In genomic region chr5:136014049-136014516, GRCh38 we compare ENCODE assay signal across 12 cellular contexts. TPM values are rescaled to one million over a fixed set of nuclear protein-coding genes. Genes with fewer than 3 reads are reported as not detected.
DNase-seq lines count a peak whose midpoint lies in the region; ATAC-seq, FAIRE-seq and TF ChIP-seq lines count a peak whose summit lies in the region.
"Had no signal": no experiment of that assay in that cellular context is flagged by ENCODE, and none has a peak within 500 bp of the region (broad histone marks: within the 10 kb centered on the region; RNA-seq: fewer than 3 reads in every experiment).

No MANE protein-coding gene starts in this region.

- POLR2A ChIA-PET in A549 (lab: Yijun Ruan, JAX), result interaction anchor here (0.9 kb wide), 1 partner anchor 14 kb away, joined by 3 read pairs; the partner anchor contains the start of gene TGFBI
- POLR2A ChIA-PET in IMR-90 (lab: Charles Lee; ENCODE audit: unreplicated experiment), result no interaction called here

- H3K4me1 ChIP-seq in A549 (peaks cover 81% of the 10 kb centered on the region), IMR-90 (ENCODE audit: control insufficient read depth, insufficient read depth, low read length) (peaks cover 29% of the 10 kb centered on the region)

- no peak overlapping the region for H3K9ac ChIP-seq in IMR-90 (ENCODE audit: low read depth, low read length)

- H3K56ac ChIP-seq in IMR-90 (ENCODE audit: extremely low read depth, insufficient read depth, low read length), result no peak overlapping the region

- dilution Hi-C loops in IMR-90 (cut with HindIII; ENCODE audit: low sequenced_read_pairs, unreplicated experiment), result no loop called here

- H2AK5ac ChIP-seq in IMR-90 (ENCODE audit: low read depth, low read length), result peak overlapping the region; percentile 63

- no peak for TF ChIP-seq CTCF in A549 (IDR thresholded peaks at IDR 0.05)
- no peak for TF ChIP-seq CTCF in IMR-90 (conservative IDR thresholded peaks at IDR 0.05; ENCODE audit: low read depth, low read length)
- no peak for TF ChIP-seq CTCF in fibroblast of villous mesenchyme (IDR thresholded peaks at IDR 0.05; ENCODE audit: insufficient read depth, low read depth, low read length)
- no peak for TF ChIP-seq CTCF in WERI-Rb-1 (IDR thresholded peaks at IDR 0.05; ENCODE audit: low read depth, low read length)
- TF ChIP-seq CTCF in osteocyte (IDR thresholded peaks at IDR 0.05), result no peak

- peak overlapping the region; percentile 59 for H2BK5ac ChIP-seq in IMR-90 (ENCODE audit: low read depth, low read length, poor library complexity, severe bottlenecking)

- H3K27me3 ChIP-seq in IMR-90 (ENCODE audit: control insufficient read depth, insufficient read depth, low read length) (no peaks in the 10 kb centered on the region), WERI-Rb-1 (ENCODE audit: insufficient read depth, low read depth, severe bottlenecking) (no peaks in the 10 kb centered on the region)

- H3K4me3 ChIP-seq in A549, result no peak overlapping the region
- H3K4me3 ChIP-seq in IMR-90 (ENCODE audit: insufficient read depth, low read depth, low read length), result no peak overlapping the region
- H3K4me3 ChIP-seq in fibroblast of villous mesenchyme (ENCODE audit: low read depth, low read length), result no peak overlapping the region
- no peak overlapping the region for H3K4me3 ChIP-seq in WERI-Rb-1 (ENCODE audit: low read depth, low read length)
- H3K4me3 ChIP-seq: K562 had no signal

- WGBS in A549 (ENCODE audit: missing lambda C conversion rate), result 42% methylated on average over 4 of the region's 4 CpGs
- no CpG with 5 or more reads among the region's 4 CpGs for WGBS in IMR-90 (ENCODE audit: extremely low coverage in 2 of 2, insufficient read length in 1 of 2), 2 experiments

- H4K8ac ChIP-seq in IMR-90 (ENCODE audit: low read depth in 2 of 2, low read length in 2 of 2), result peak overlapping the region; percentile 44 to 67

- H3K18ac ChIP-seq in IMR-90 (ENCODE audit: low read depth, low read length), result peak overlapping the region; percentile 63

- H3K36me3 ChIP-seq in IMR-90 (ENCODE audit: control insufficient read depth, insufficient read depth, low read length) (no peaks in the 10 kb centered on the region), WERI-Rb-1 (no peaks in the 10 kb centered on the region)

- no peak for DNase-seq in A549 (ENCODE audit: low read depth in 1 of 2, low spot score in 1 of 2)
- DNase-seq in IMR-90, result no peak
- peak; percentile 81 for DNase-seq in fibroblast of villous mesenchyme (ENCODE audit: low read depth)
- DNase-seq in NCI-H748 (lab: John Stamatoyannopoulos, UW; ENCODE audit: unreplicated experiment), result no peak
- DNase-seq in WERI-Rb-1, result no peak
- no peak for DNase-seq in kidney glomerular epithelial cell (lab: John Stamatoyannopoulos, UW)
- no peak for DNase-seq in osteocyte (ENCODE audit: extremely low spot score, unreplicated experiment)
- DNase-seq: PC-3 had no signal

- H3K14ac ChIP-seq in IMR-90 (replicated peaks; ENCODE audit: low read depth, low read length), result peak overlapping the region; percentile 91

- H3K4me1 Mint-ChIP-seq in osteocyte (ENCODE audit: unreplicated experiment), result peaks cover 79% of the 10 kb centered on the region

- TF ChIP-seq POLR2A in A549 (IDR thresholded peaks at IDR 0.05; ENCODE audit: low read length) (no peak), IMR-90 (IDR thresholded peaks at IDR 0.05; ENCODE audit: low read depth, low read length) (no peak)

- no peak for TF ChIP-seq EP300 in A549 (IDR thresholded peaks at IDR 0.05)

- peak overlapping the region; percentile 96 to 97 for H3K27ac ChIP-seq in A549
- H3K27ac ChIP-seq in IMR-90 (ENCODE audit: insufficient read depth, low read length), result peak overlapping the region; percentile 54
- H3K27ac ChIP-seq in WERI-Rb-1, result no peak overlapping the region

- TF ChIP-seq RAD21 in A549 (conservative IDR thresholded peaks at IDR 0.05 in 1 of 2, IDR thresholded peaks at IDR 0.05 in 1 of 2) (no peak), IMR-90 (IDR thresholded peaks at IDR 0.05; ENCODE audit: low read length) (no peak)

- peak overlapping the region; percentile 36 for H4K5ac ChIP-seq in IMR-90 (ENCODE audit: low read depth, low read length)

- no TSS peak for BruUV-seq in IMR-90 (replicated peaks; lab: Mats Ljungman, UMichigan)

- H2AFZ ChIP-seq in IMR-90 (replicated peaks; ENCODE audit: low read length, poor library complexity), result peak overlapping the region; percentile 36

- peaks cover 20% of the 10 kb centered on the region for H3K9me1 ChIP-seq in IMR-90 (ENCODE audit: insufficient read depth, low read length)

- H3K23ac ChIP-seq in IMR-90 (ENCODE audit: low read depth, low read length), result peak overlapping the region; percentile 73; the same call in 1 of the 2 replicates

- in situ Hi-C loops in IMR-90 (cut with MboI; ENCODE audit: low sequenced_read_pairs), result no loop called here

- H2AK9ac ChIP-seq in IMR-90 (replicated peaks; ENCODE audit: low read depth, low read length, poor library complexity), result no peak overlapping the region

- H4K91ac ChIP-seq in IMR-90 (ENCODE audit: insufficient read depth, low read depth, low read length), result peak overlapping the region; percentile 53; the same call in 1 of the 2 replicates

- intact Hi-C loops in IMR-90 (cut with micrococcal nuclease), result loop anchor here (1.0 kb wide), 1 partner anchor 9 kb away; no protein-coding TSS in a partner anchor

- H3K9me3 ChIP-seq in A549, result peaks cover 18% of the 10 kb centered on the region
- H3K9me3 ChIP-seq in IMR-90 (ENCODE audit: control insufficient read depth, insufficient read depth, low read length), result no peaks in the 10 kb centered on the region
- H3K9me3 ChIP-seq in WERI-Rb-1 (ENCODE audit: severe bottlenecking), result no peaks in the 10 kb centered on the region

- H3K4me2 ChIP-seq in A549 (peak overlapping the region; percentile 30), IMR-90 (ENCODE audit: low read depth, low read length) (peak overlapping the region; percentile 18; the same call in 1 of the 2 replicates)

- H2BK120ac ChIP-seq in IMR-90 (ENCODE audit: low read depth, low read length), result peak overlapping the region; percentile 78

- no peak overlapping the region for H3K27ac Mint-ChIP-seq in osteocyte (ENCODE audit: unreplicated experiment)

- no peaks in the 10 kb centered on the region for H3K9me3 Mint-ChIP-seq in osteocyte (ENCODE audit: unreplicated experiment)

- CTCF ChIA-PET in A549 (lab: Yijun Ruan, JAX), result interaction anchor here (1.2 to 6.1 kb wide), 7 partner anchors 8 to 69 kb away, joined by 4 to 50 read pairs (median 9); partner anchors contain the start of gene TGFBI
- CTCF ChIA-PET in IMR-90 (lab: Yijun Ruan, JAX), result no interaction called here

- no peaks in the 10 kb centered on the region for H3K27me3 Mint-ChIP-seq in osteocyte (ENCODE audit: unreplicated experiment)

- H4K20me1 ChIP-seq in IMR-90 (ENCODE audit: insufficient read depth, low read length), result no peaks in the 10 kb centered on the region

- peak overlapping the region; percentile 57 for H3K4ac ChIP-seq in IMR-90 (ENCODE audit: low read depth, low read length)

- no peak overlapping the region for H3K4me3 Mint-ChIP-seq in osteocyte (ENCODE audit: unreplicated experiment)

- ATAC-seq in A549 (no peak), GM21390 (IDR thresholded peaks at IDR 0.05; ENCODE audit: unreplicated experiment) (peak; percentile 88), IMR-90 (ENCODE audit: low read depth) (peak; percentile 52)
- ATAC-seq: K562, PC-3 had no signal

- H2BK20ac ChIP-seq in IMR-90 (ENCODE audit: low read depth, low read length), result peak overlapping the region; percentile 82

- H3K36me3 Mint-ChIP-seq in osteocyte (ENCODE audit: unreplicated experiment), result peaks cover 2% of the 10 kb centered on the region

- FAIRE-seq in A549 (lab: Jason Lieb, UNC), result no peak
- FAIRE-seq: colon, K562 had no signal

- H3K79me1 ChIP-seq in IMR-90 (ENCODE audit: low read depth in 1 of 2, low read length in 2 of 2), result peaks cover 0 to 14% of the 10 kb centered on the region in 2 experiments; a peak in 2 of 4 replicates

- peak overlapping the region; percentile 90; the same call in 2 of the 3 replicates for H2BK15ac ChIP-seq in IMR-90 (ENCODE audit: low read depth, low read length)

TF ChIP-seq in A549, 52 proteins besides CTCF, POLR2A, EP300 and RAD21 (continues in another document):
- no peak for TF ChIP-seq TFCP2L1 (CRISPR knock-in tag; IDR thresholded peaks at IDR 0.05)

TF ChIP-seq in IMR-90, 13 proteins besides CTCF, POLR2A, EP300 and RAD21 (continues in another document):
- TF ChIP-seq RCOR1 (IDR thresholded peaks at IDR 0.05; ENCODE audit: insufficient replicate concordance, low read length) (no peak), RFX5 (IDR thresholded peaks at IDR 0.05; ENCODE audit: low read depth, low read length) (no peak), BHLHE40 (IDR thresholded peaks at IDR 0.05; ENCODE audit: low read depth, low read length) (no peak), MXI1 (IDR thresholded peaks at IDR 0.05; ENCODE audit: borderline replicate concordance, low read depth, low read length) (no peak), MAFK (IDR thresholded peaks at IDR 0.05; ENCODE audit: low read depth, low read length) (no peak)

RNA-seq across cellular contexts. Expression of gene TGFBI, which starts 14.7 kb away (rescaled TPM):
- 1,135 and 1,466 TPM in 2 replicates for polyA plus RNA-seq in A549 (2011; rRNA removed)
- 661 and 843 TPM in 2 replicates for polyA plus RNA-seq in A549 (2012; cell fraction: cytosol; rRNA removed)
- 1,811 and 1,913 TPM in 2 replicates for polyA plus RNA-seq in A549 (2012; cell fraction: nucleus; rRNA removed)
- polyA plus RNA-seq in A549 (2017; fragmentation: RNase III; extraction: RNeasy Plus Mini Kit Qiagen cat#74134 plus additional on column Dnase treatment), result 1,411 to 1,859 TPM (median 1,765 TPM) in 3 replicates
- 1,411 and 1,484 TPM in 2 replicates for polyA minus RNA-seq in A549 (2011; rRNA and poly(A)+ RNA removed)
- 483 and 618 TPM in 2 replicates for total RNA-seq in IMR-90 (2012; rRNA removed)
- 1,362 and 1,551 TPM in 2 replicates for polyA plus RNA-seq in IMR-90 (2012; rRNA removed)
- polyA plus RNA-seq in IMR-90 (2012; cell fraction: cytosol; rRNA removed), result 790 and 1,298 TPM in 2 replicates
- polyA plus RNA-seq in IMR-90 (2012; cell fraction: nucleus; rRNA removed; ENCODE audit: low replicate concordance), result 1,060 and 1,205 TPM in 2 replicates
- total RNA-seq in fibroblast of villous mesenchyme, result 281 and 496 TPM in 2 replicates
- 267 and 343 TPM in 2 replicates for total RNA-seq in osteocyte

RNA-seq across cellular contexts. Expression of gene LECT2, which starts 59.3 kb away (rescaled TPM):
- not detected in 2 replicates for polyA plus RNA-seq in A549 (2011; rRNA removed)
- not detected in 2 replicates for polyA plus RNA-seq in A549 (2012; cell fraction: cytosol; rRNA removed)
- not detected in 2 replicates for polyA plus RNA-seq in A549 (2012; cell fraction: nucleus; rRNA removed)
- not detected in 3 replicates for polyA plus RNA-seq in A549 (2017; fragmentation: RNase III; extraction: RNeasy Plus Mini Kit Qiagen cat#74134 plus additional on column Dnase treatment)
- not detected in 2 replicates for polyA minus RNA-seq in A549 (2011; rRNA and poly(A)+ RNA removed)
- total RNA-seq in IMR-90 (2012; rRNA removed), result not detected in 2 replicates
- polyA plus RNA-seq in IMR-90 (2012; rRNA removed), result not detected in 2 replicates
- not detected in 2 replicates for polyA plus RNA-seq in IMR-90 (2012; cell fraction: cytosol; rRNA removed)
- polyA plus RNA-seq in IMR-90 (2012; cell fraction: nucleus; rRNA removed; ENCODE audit: low replicate concordance), result not detected in 2 replicates
- not detected in 2 replicates for total RNA-seq in fibroblast of villous mesenchyme
- total RNA-seq in osteocyte, result not detected in 2 replicates
- total RNA-seq: activated CD8-positive, alpha-beta memory T cell treated with anti-CD3 and anti-CD28 coated beads for 36 hours; K562; PC-3 had no signal
- polyA plus RNA-seq: K562 had no signal

Comparison
In these comparisons a context has a peak if more than half of its experiments do, and no peak if none do; other contexts are left out.
1. ATAC-seq: peak in GM21390 (single experiment) and IMR-90 (single experiment); none in A549 (0 of 2).